7 cellular contexts compared by ENCODE assay signal in genomic region chr1:19312782-19313635, GRCh38. TPM values are rescaled to one million over a fixed set of nuclear protein-coding genes. Genes with fewer than 3 reads are reported as not detected.
DNase-seq lines count a peak whose midpoint lies in the region; ATAC-seq lines count a peak whose summit lies in the region.

No MANE protein-coding gene starts in this region.

- intact Hi-C loops in activated T-helper 1 cell treated with anti-CD3 and anti-CD28 coated beads, Interleukin-12 subunit alpha, Interleukin-12 subunit beta, Interleukin-2, Interleukin-4 antibody, amounts not matched to agents 30 ng/mL and 10 ng/mL and 1 ng/mL, durations not matched to agents 14 hours and 24 hours and 36 hours (cut with micrococcal nuclease): loop anchor here (1.0 to 2.0 kb wide), 5 partner anchors 28 to 283 kb away; partner anchors contain the start of gene UBR4

- H3K4me3 Mint-ChIP-seq in activated T-helper 1 cell treated with anti-CD3 and anti-CD28 coated beads, Interleukin-12 subunit alpha, Interleukin-12 subunit beta, Interleukin-2, Interleukin-4 antibody, amounts not matched to agents 30 ng/mL and 10 ng/mL and 1 ng/mL, durations not matched to agents 14 hours and 24 hours and 36 hours: peak overlapping the region; percentile 77

- peaks cover 30% of the 10 kb centered on the region for H3K4me1 Mint-ChIP-seq in activated T-helper 1 cell treated with anti-CD3 and anti-CD28 coated beads, Interleukin-12 subunit alpha, Interleukin-12 subunit beta, Interleukin-2, Interleukin-4 antibody, amounts not matched to agents 30 ng/mL and 10 ng/mL and 1 ng/mL, durations not matched to agents 14 hours and 24 hours and 36 hours (ENCODE audit: low read depth)

- H3K27ac Mint-ChIP-seq in activated T-helper 1 cell treated with anti-CD3 and anti-CD28 coated beads, Interleukin-12 subunit alpha, Interleukin-12 subunit beta, Interleukin-2, Interleukin-4 antibody, amounts not matched to agents 30 ng/mL and 10 ng/mL and 1 ng/mL, durations not matched to agents 14 hours and 24 hours and 36 hours: peak overlapping the region; percentile 77

- peak; percentile 22 for ATAC-seq in GM18511 (IDR thresholded peaks at IDR 0.05; ENCODE audit: unreplicated experiment)
- peak; percentile 23 for ATAC-seq in HG02885 (IDR thresholded peaks at IDR 0.05; ENCODE audit: poor library complexity, unreplicated experiment)
- ATAC-seq in HG03095 (IDR thresholded peaks at IDR 0.05; ENCODE audit: unreplicated experiment): no peak
- no peak for ATAC-seq in HG02938 (IDR thresholded peaks at IDR 0.05; ENCODE audit: unreplicated experiment)

- H3K4me3 ChIP-seq in iPS-11a (ENCODE audit: low read depth, low read length): peak overlapping the region; percentile 81

- peaks cover 12% of the 10 kb centered on the region for H3K36me3 Mint-ChIP-seq in activated T-helper 1 cell treated with anti-CD3 and anti-CD28 coated beads, Interleukin-12 subunit alpha, Interleukin-12 subunit beta, Interleukin-2, Interleukin-4 antibody, amounts not matched to agents 30 ng/mL and 10 ng/mL and 1 ng/mL, durations not matched to agents 14 hours and 24 hours and 36 hours (ENCODE audit: low read depth)

- DNase-seq in activated T-helper 1 cell treated with anti-CD3 and anti-CD28 coated beads, Interleukin-12 subunit alpha, Interleukin-12 subunit beta, Interleukin-2, Interleukin-4 antibody, amounts not matched to agents 30 ng/mL and 10 ng/mL and 1 ng/mL, durations not matched to agents 14 hours and 24 hours and 36 hours (ENCODE audit: low spot score): no peak
- peak; percentile 62 for DNase-seq in stimulated activated CD8-positive, alpha-beta memory T cell treated with anti-CD3 and anti-CD28 coated beads, Interleukin-4, amount 100 ng/mL, for 48 hours

- no peaks in the 10 kb centered on the region for H3K9me3 Mint-ChIP-seq in activated T-helper 1 cell treated with anti-CD3 and anti-CD28 coated beads, Interleukin-12 subunit alpha, Interleukin-12 subunit beta, Interleukin-2, Interleukin-4 antibody, amounts not matched to agents 30 ng/mL and 10 ng/mL and 1 ng/mL, durations not matched to agents 14 hours and 24 hours and 36 hours

- no peaks in the 10 kb centered on the region for H3K27me3 Mint-ChIP-seq in activated T-helper 1 cell treated with anti-CD3 and anti-CD28 coated beads, Interleukin-12 subunit alpha, Interleukin-12 subunit beta, Interleukin-2, Interleukin-4 antibody, amounts not matched to agents 30 ng/mL and 10 ng/mL and 1 ng/mL, durations not matched to agents 14 hours and 24 hours and 36 hours (ENCODE audit: insufficient read depth)

RNA-seq across cellular contexts. Expression of gene SLC66A1, which starts 0.9 kb away (rescaled TPM):
- total RNA-seq in activated T-helper 1 cell treated with anti-CD3 and anti-CD28 coated beads, Interleukin-12 subunit alpha, Interleukin-12 subunit beta, Interleukin-2, Interleukin-4 antibody, amounts not matched to agents 30 ng/mL and 10 ng/mL and 1 ng/mL, durations not matched to agents 14 hours and 24 hours and 36 hours: 9.9 and 12.0 TPM in 2 replicates

RNA-seq across cellular contexts. Expression of gene AKR7A2, which starts 1.1 kb away (rescaled TPM):
- 30.0 and 31.1 TPM in 2 replicates for total RNA-seq in activated T-helper 1 cell treated with anti-CD3 and anti-CD28 coated beads, Interleukin-12 subunit alpha, Interleukin-12 subunit beta, Interleukin-2, Interleukin-4 antibody, amounts not matched to agents 30 ng/mL and 10 ng/mL and 1 ng/mL, durations not matched to agents 14 hours and 24 hours and 36 hours

RNA-seq across cellular contexts. Expression of gene AKR7A3, which starts 24.4 kb away (rescaled TPM):
- 1.2 and 1.7 TPM in 2 replicates for total RNA-seq in activated T-helper 1 cell treated with anti-CD3 and anti-CD28 coated beads, Interleukin-12 subunit alpha, Interleukin-12 subunit beta, Interleukin-2, Interleukin-4 antibody, amounts not matched to agents 30 ng/mL and 10 ng/mL and 1 ng/mL, durations not matched to agents 14 hours and 24 hours and 36 hours

Comparison
In these comparisons a context has a peak if more than half of its experiments do, and no peak if none do; other contexts are left out.
1. ATAC-seq: peak in GM18511 (single experiment) and HG02885 (single experiment); none in HG03095 (single experiment) and HG02938 (single experiment).